ENCODE assay signal across 17 cellular contexts in genomic region chr9:38146844-38147243, GRCh38.
"Had no signal": no experiment of that assay in that cellular context is flagged by ENCODE, and none has a peak within 500 bp of the region (broad histone marks: within the 10 kb centered on the region; RNA-seq: fewer than 3 reads in every experiment).

No MANE protein-coding gene starts in this region.

- H3K9ac ChIP-seq: SK-N-SH had no signal

- H3K4me2 ChIP-seq: SK-N-SH had no signal

- DNase-seq: KBM-7, MV-4-11, NCI-H1048, NCI-H1105, NCI-H1417, NCI-H1436 treated with DMSO at 0.1 percent for 48 hours, NCI-H1694, NCI-H187 treated with DMSO at 0.1 percent for 48 hours, NCI-H2029 treated with DMSO at 0.1 percent for 48 hours, NCI-H2171 treated with DMSO at 0.1 percent for 48 hours, NCI-H510A, NCI-H524 treated with DMSO at 0.1 percent for 48 hours, NCI-H69, NCI-H774, Right ventricle myocardium superior, RPMI8226, SK-N-SH had no signal

- H3K9me3 ChIP-seq: SK-N-SH had no signal
